22 cellular contexts compared by ENCODE assay signal in the genomic region with DNA sequence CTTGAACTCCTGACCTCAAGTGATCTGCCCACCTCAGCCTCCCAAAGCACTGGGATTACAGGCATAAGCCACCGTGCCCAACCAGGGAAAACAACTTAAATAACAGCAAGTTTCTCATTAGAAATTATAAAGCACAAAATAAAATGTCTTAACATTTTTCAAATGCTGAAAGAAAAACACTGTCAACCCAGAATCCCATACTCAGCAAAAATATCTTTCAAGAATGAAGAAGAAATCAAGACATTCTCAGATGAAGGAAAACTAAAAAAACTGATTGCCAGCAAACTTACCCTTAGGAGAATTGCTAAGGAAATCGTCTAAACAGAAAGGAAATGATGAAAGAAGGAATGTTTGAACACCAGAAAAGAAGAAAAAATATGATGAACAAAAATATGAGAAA.
"Had no signal": no experiment of that assay in that cellular context is flagged by ENCODE, and none has a peak within 500 bp of the region (broad histone marks: within the 10 kb centered on the region; RNA-seq: fewer than 3 reads in every experiment).

No MANE protein-coding gene starts in this region.

- H3K9me3 ChIP-seq: lower lobe of right lung, mucosa of descending colon had no signal

- DNase-seq: dermis blood vessel endothelial cell; dorsolateral prefrontal cortex; effector CD4-positive, alpha-beta T cell; effector memory CD4-positive, alpha-beta T cell; foreskin keratinocyte; heart right ventricle; hippocampal formation; left cardiac atrium; left lung; left ventricle myocardium superior; lower lobe of right lung; mesenchymal stem cell; mucosa of descending colon; naive B cell had no signal

- H3K36me3 ChIP-seq: esophagus muscularis mucosa, gastroesophageal sphincter, heart right ventricle, left lung, lower lobe of right lung had no signal

- H3K27me3 ChIP-seq: esophagus muscularis mucosa, foreskin keratinocyte, gastroesophageal sphincter, left lung had no signal

- H3K4me3 ChIP-seq: coronary artery, dorsolateral prefrontal cortex, esophagus muscularis mucosa, gastroesophageal sphincter, heart right ventricle, left lung, lower lobe of right lung, mucosa of descending colon had no signal

- FAIRE-seq: colon, endothelial cell of umbilical vein, frontal cortex, islet of Langerhans, keratinocyte had no signal

- H3K27ac ChIP-seq: coronary artery, dorsolateral prefrontal cortex, esophagus muscularis mucosa, foreskin keratinocyte, gastroesophageal sphincter, heart right ventricle, left lung, lower lobe of right lung had no signal

- H3K4me1 ChIP-seq: esophagus muscularis mucosa, foreskin keratinocyte, gastroesophageal sphincter, heart right ventricle, left lung, lower lobe of right lung had no signal

- ATAC-seq: foreskin keratinocyte, gastroesophageal sphincter, heart right ventricle, left cardiac atrium, left lung, left ventricle myocardium superior, lower lobe of right lung, mucosa of descending colon had no signal
